8 cellular contexts compared by ENCODE assay signal in the genomic region with DNA sequence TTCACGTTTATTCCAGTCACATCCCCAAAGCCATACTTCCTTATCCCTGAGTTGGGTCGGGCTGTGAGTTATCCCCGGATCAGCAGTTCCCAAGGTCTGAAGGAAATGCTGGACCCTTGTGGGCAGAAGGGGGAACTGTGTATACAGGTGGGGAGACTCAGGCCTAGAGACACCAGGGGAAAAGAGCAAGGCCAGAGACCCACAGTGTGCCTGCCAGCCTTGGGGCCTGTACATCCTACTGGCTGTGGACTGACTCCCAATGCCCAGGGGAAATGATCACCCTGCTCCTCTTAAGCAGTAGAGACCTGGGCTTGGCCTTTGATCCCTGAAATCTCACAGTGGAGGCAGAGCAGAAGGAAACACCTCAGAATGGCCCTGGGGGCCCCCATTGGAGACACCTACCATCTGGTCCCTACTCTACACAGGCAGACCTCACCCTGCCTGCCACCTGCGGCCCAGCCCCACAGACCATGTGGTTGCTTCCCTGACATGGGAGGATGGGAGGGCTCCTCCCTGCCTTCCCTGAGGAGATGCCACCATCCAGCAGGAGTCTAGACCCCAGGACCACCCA. TPM values are rescaled to one million over a fixed set of nuclear protein-coding genes. Genes with fewer than 3 reads are reported as not detected.
DNase-seq lines count a peak whose midpoint lies in the region; ATAC-seq and TF ChIP-seq lines count a peak whose summit lies in the region.

No MANE protein-coding gene starts in this region.

- H3K36me3 ChIP-seq in right lobe of liver (no peaks in the 10 kb centered on the region), thyroid gland (peaks cover 4 to 11% of the 10 kb centered on the region in 2 donors)

- intact Hi-C loops in activated CD4-positive, alpha-beta T cell treated with anti-CD3 and anti-CD28 coated beads, Interleukin-2, amount 10 ng/mL, durations not matched to agents 24 days and 14 days (cut with micrococcal nuclease): no loop called here
- intact Hi-C loops in right lobe of liver (cut with DNase I): no loop called here
- intact Hi-C loops in thyroid gland (cut with DNase I): loop anchor here (5.0 kb wide), 1 partner anchor 36 kb away; a partner anchor contains a TSS

- peaks cover 12% of the 10 kb centered on the region for H3K4me1 Mint-ChIP-seq in activated CD4-positive, alpha-beta T cell treated with anti-CD3 and anti-CD28 coated beads, Interleukin-2, amount 10 ng/mL, durations not matched to agents 24 days and 14 days

- in situ Hi-C loops in astrocyte of the spinal cord (cut with HindIII; ENCODE audit: low sequenced_read_pairs): no loop called here

- WGBS in right lobe of liver (ENCODE audit: insufficient coverage, low coverage, low lambda C conversion rate, missing lambda C conversion rate): 44% methylated on average over 3 of the region's 4 CpGs
- 69 to 75% methylated on average over 4 of the region's 4 CpGs for WGBS in thyroid gland, 2 donors

- H3K4me3 Mint-ChIP-seq in activated CD4-positive, alpha-beta T cell treated with anti-CD3 and anti-CD28 coated beads, Interleukin-2, amount 10 ng/mL, durations not matched to agents 24 days and 14 days: peak overlapping the region; percentile 41

- peak overlapping the region in 2 of 3 donors; percentile 64 to 87 for H3K27ac ChIP-seq in right lobe of liver
- peak overlapping the region; percentile 89 to 97 (median 93) for H3K27ac ChIP-seq in thyroid gland

- H3K9me3 Mint-ChIP-seq in activated CD4-positive, alpha-beta T cell treated with anti-CD3 and anti-CD28 coated beads, Interleukin-2, amount 10 ng/mL, durations not matched to agents 24 days and 14 days: no peaks in the 10 kb centered on the region

- no peak for TF ChIP-seq POLR2A in right lobe of liver (IDR thresholded peaks at IDR 0.05)
- no peak for TF ChIP-seq POLR2A in thyroid gland (IDR thresholded peaks at IDR 0.05)

- peaks cover 0 to 7% (median 0%) of the 10 kb centered on the region in 4 donors for H3K4me1 ChIP-seq in right lobe of liver
- peaks cover 22 to 23% of the 10 kb centered on the region in 2 donors for H3K4me1 ChIP-seq in thyroid gland

- H3K27me3 ChIP-seq in right lobe of liver: no peaks in the 10 kb centered on the region
- H3K27me3 ChIP-seq in thyroid gland: no peaks in the 10 kb centered on the region

- TF ChIP-seq CTCF in astrocyte of the spinal cord (IDR thresholded peaks at IDR 0.05; ENCODE audit: low read depth, low read length) (no peak), right lobe of liver (IDR thresholded peaks at IDR 0.05) (no peak), thyroid gland (IDR thresholded peaks at IDR 0.05) (no peak)

- H3K27me3 Mint-ChIP-seq in activated CD4-positive, alpha-beta T cell treated with anti-CD3 and anti-CD28 coated beads, Interleukin-2, amount 10 ng/mL, durations not matched to agents 24 days and 14 days: peaks cover 2% of the 10 kb centered on the region

- no peak overlapping the region for H3K27ac Mint-ChIP-seq in activated CD4-positive, alpha-beta T cell treated with anti-CD3 and anti-CD28 coated beads, Interleukin-2, amount 10 ng/mL, durations not matched to agents 24 days and 14 days

- no peaks in the 10 kb centered on the region for H3K9me3 ChIP-seq in right lobe of liver
- H3K9me3 ChIP-seq in thyroid gland: no peaks in the 10 kb centered on the region

- peaks cover 1% of the 10 kb centered on the region for H3K36me3 Mint-ChIP-seq in activated CD4-positive, alpha-beta T cell treated with anti-CD3 and anti-CD28 coated beads, Interleukin-2, amount 10 ng/mL, durations not matched to agents 24 days and 14 days (ENCODE audit: low read depth)

- peak overlapping the region; percentile 79 for H3K4me3 ChIP-seq in astrocyte of the spinal cord (ENCODE audit: low read depth, low read length)
- H3K4me3 ChIP-seq in right lobe of liver: peak overlapping the region in 2 of 3 donors; percentile 35 to 54
- peak overlapping the region in 1 of 3 donors; percentile 84 for H3K4me3 ChIP-seq in thyroid gland (replicated peaks in 1 of 3)

- DNase-seq in activated CD4-positive, alpha-beta T cell treated with anti-CD3 and anti-CD28 coated beads, Interleukin-2, amount 10 ng/mL, durations not matched to agents 24 days and 14 days: no peak
- DNase-seq in activated CD4-positive, alpha-beta T cell treated with anti-CD3 and anti-CD28 coated beads for 48 hours: no peak
- DNase-seq in astrocyte of the spinal cord (ENCODE audit: low read depth, low spot score): no peak
- no peak for DNase-seq in right lobe of liver
- DNase-seq in thyroid gland: no peak
- no peak for DNase-seq in SW480 (ENCODE audit: low spot score)

- ATAC-seq in right lobe of liver: no peak
- no peak for ATAC-seq in HG03571 (IDR thresholded peaks at IDR 0.05; ENCODE audit: unreplicated experiment)
- ATAC-seq in GM19324 (IDR thresholded peaks at IDR 0.05; ENCODE audit: low FRiP score, unreplicated experiment): no peak

RNA-seq across cellular contexts. Expression of a gene that starts 1.3 kb away (rescaled TPM):
- 7.4 and 8.2 TPM in 2 replicates for total RNA-seq in activated CD4-positive, alpha-beta T cell treated with anti-CD3 and anti-CD28 coated beads, Interleukin-2, amount 10 ng/mL, durations not matched to agents 24 days and 14 days
- total RNA-seq in right lobe of liver: 10 to 100 TPM in 3 of 6 experiments, 1 to 10 TPM in 3; 4.7 to 52.0 (median 9.4) TPM
- 100 to 1,000 TPM; 208 to 501 (median 314) TPM for total RNA-seq in thyroid gland

RNA-seq across cellular contexts. Expression of a gene that starts 16.7 kb away (rescaled TPM):
- total RNA-seq in activated CD4-positive, alpha-beta T cell treated with anti-CD3 and anti-CD28 coated beads, Interleukin-2, amount 10 ng/mL, durations not matched to agents 24 days and 14 days: 0.07 and 0.26 TPM in 2 replicates
- under 1 TPM in 4 of 6 experiments, not detected in 2; 0.12 to 0.49 (median 0.26) TPM for total RNA-seq in right lobe of liver
- total RNA-seq in thyroid gland: 100 to 1,000 TPM; 180 to 665 (median 442) TPM

RNA-seq across cellular contexts. Expression of a gene that starts 25.0 kb away (rescaled TPM):
- 13.9 and 17.9 TPM in 2 replicates for total RNA-seq in activated CD4-positive, alpha-beta T cell treated with anti-CD3 and anti-CD28 coated beads, Interleukin-2, amount 10 ng/mL, durations not matched to agents 24 days and 14 days
- total RNA-seq in right lobe of liver (10 to 100 TPM; 16.9 to 54.1 (median 24.3) TPM), thyroid gland (10 to 100 TPM; 46.2 to 60.3 (median 54.2) TPM)

RNA-seq across cellular contexts. Expression of a gene that starts 34.2 kb away (rescaled TPM):
- not detected in 2 replicates for total RNA-seq in activated CD4-positive, alpha-beta T cell treated with anti-CD3 and anti-CD28 coated beads, Interleukin-2, amount 10 ng/mL, durations not matched to agents 24 days and 14 days
- total RNA-seq in right lobe of liver (not detected), thyroid gland (1 to 10 TPM in 1 of 4 donors, under 1 TPM in 2, not detected in 1; 0.22 to 1.9 (median 0.83) TPM)

RNA-seq across cellular contexts. Expression of a gene that starts 53.9 kb away (rescaled TPM):
- 17.0 and 19.4 TPM in 2 replicates for total RNA-seq in activated CD4-positive, alpha-beta T cell treated with anti-CD3 and anti-CD28 coated beads, Interleukin-2, amount 10 ng/mL, durations not matched to agents 24 days and 14 days
- total RNA-seq in right lobe of liver (10 to 100 TPM; 28.7 to 40.8 (median 37.4) TPM), thyroid gland (10 to 100 TPM; 56.0 to 63.1 (median 58.1) TPM)

Comparison
In these comparisons a context has a peak if more than half of its experiments do, and no peak if none do; other contexts are left out.
1. RNA of a gene that starts 16.7 kb away (total RNA-seq): 180 to 665 TPM in thyroid gland; 0.07 to 0.26 TPM in activated CD4-positive, alpha-beta T cell treated with anti-CD3 and anti-CD28 coated beads, Interleukin-2, amount 10 ng/mL, durations not matched to agents 24 days and 14 days and 0.12 to 0.49 TPM in right lobe of liver; every median in the first group is over 100 times any median in the second.